ENCODE assay signal across 8 cellular contexts in the genomic region with DNA sequence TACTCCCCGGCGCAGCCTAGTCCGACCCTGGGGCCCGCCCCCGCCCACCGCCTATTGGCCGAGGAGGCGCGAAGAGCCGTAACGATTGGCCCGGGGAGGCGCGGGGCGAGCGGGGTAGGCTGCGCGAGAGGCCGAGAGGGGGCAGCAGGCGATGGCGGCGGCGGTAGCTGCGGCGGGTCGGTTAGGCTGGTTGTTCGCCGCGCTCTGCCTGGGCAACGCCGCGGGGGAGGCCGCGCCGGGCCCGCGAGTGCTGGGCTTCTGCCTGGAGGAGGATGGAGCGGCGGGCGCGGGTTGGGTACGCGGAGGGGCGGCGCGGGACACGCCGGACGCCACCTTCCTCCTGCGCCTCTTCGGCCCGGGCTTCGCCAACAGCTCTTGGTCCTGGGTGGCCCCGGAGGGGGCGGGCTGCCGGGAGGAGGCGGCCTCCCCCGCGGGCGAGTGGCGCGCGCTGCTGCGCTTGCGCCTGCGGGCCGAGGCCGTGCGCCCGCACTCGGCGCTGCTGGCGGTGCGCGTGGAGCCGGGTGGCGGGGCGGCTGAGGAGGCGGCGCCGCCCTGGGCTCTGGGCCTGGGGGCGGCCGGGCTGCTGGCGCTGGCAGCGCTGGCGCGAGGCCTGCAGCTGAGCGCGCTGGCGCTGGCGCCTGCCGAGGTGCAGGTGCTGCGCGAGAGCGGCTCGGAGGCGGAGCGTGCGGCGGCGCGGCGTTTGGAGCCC. TPM values are rescaled to one million over a fixed set of nuclear protein-coding genes. Genes with fewer than 3 reads are reported as not detected.
DNase-seq lines count a peak whose midpoint lies in the region; ATAC-seq and TF ChIP-seq lines count a peak whose summit lies in the region.

A gene (plus strand): TSS at position 142 of the 709 bp plus-strand sequence. CDS start 10 bp downstream, at position 152.

- H3K9me2 ChIP-seq in hepatocyte (replicated peaks; ENCODE audit: insufficient read depth), result no peaks in the 10 kb centered on the region

- H3K79me2 ChIP-seq in hepatocyte, result peaks cover 40% of the 10 kb centered on the region

- DNase-seq in NCI-H2029 treated with DMSO at 0.1 percent for 48 hours (lab: John Stamatoyannopoulos, UW), result peak; percentile 73
- peak; percentile 92 for DNase-seq in T-helper 22 cell (ENCODE audit: low read depth)
- peak; percentile 70 for DNase-seq in astrocyte of the cerebellum (ENCODE audit: low read depth)
- DNase-seq in hepatocyte (ENCODE audit: low spot score), result peak; percentile 97
- peak; percentile 69 for DNase-seq in retinal pigment epithelial cell (ENCODE audit: low read depth)

- peak within 1 kb of the TSS; percentile 58 for H3K4me3 ChIP-seq in astrocyte of the cerebellum (ENCODE audit: low read depth, low read length)
- peak within 1 kb of the TSS; percentile 61 for H3K4me3 ChIP-seq in hepatocyte
- peak within 1 kb of the TSS; percentile 66 for H3K4me3 ChIP-seq in retinal pigment epithelial cell (ENCODE audit: low read length)

- peak within 1 kb of the TSS; percentile 81 for H2AFZ ChIP-seq in hepatocyte

- TF ChIP-seq CTCF in 22Rv1 (IDR thresholded peaks at IDR 0.05) (peak; percentile 60), astrocyte of the cerebellum (IDR thresholded peaks at IDR 0.05; ENCODE audit: low read depth, low read length, missing control alignments) (peak; percentile 65), hepatocyte (IDR thresholded peaks at IDR 0.05; ENCODE audit: poor library complexity) (peak; percentile 51), retinal pigment epithelial cell (conservative IDR thresholded peaks at IDR 0.05; ENCODE audit: low read depth, low read length) (peak; percentile 34)

- no peaks in the 10 kb centered on the region for H3K27me3 ChIP-seq in hepatocyte

- H3K4me1 ChIP-seq in hepatocyte (ENCODE audit: insufficient read depth), result peaks cover 45% of the 10 kb centered on the region

- in situ Hi-C loops in astrocyte of the cerebellum (cut with HindIII; ENCODE audit: low sequenced_read_pairs), result no loop called here

- H4K20me1 ChIP-seq in hepatocyte (ENCODE audit: insufficient read depth, poor library complexity, severe bottlenecking), result peaks cover 38% of the 10 kb centered on the region

- 1% methylated on average over 21 of the region's 103 CpGs for WGBS in hepatocyte (ENCODE audit: low lambda C conversion rate, missing lambda C conversion rate)

- peak within 1 kb of the TSS; percentile 98 for H3K4me2 ChIP-seq in hepatocyte

- H3K36me3 ChIP-seq in hepatocyte (replicated peaks; ENCODE audit: insufficient read depth, low read depth), result peaks cover 3% of the 10 kb centered on the region

- peak within 1 kb of the TSS; percentile 95 for H3K27ac ChIP-seq in 22Rv1
- peak within 1 kb of the TSS; percentile 98 for H3K27ac ChIP-seq in hepatocyte

- no peaks in the 10 kb centered on the region for H3K9me3 ChIP-seq in hepatocyte (ENCODE audit: low read depth)

- ATAC-seq in GM18517 (IDR thresholded peaks at IDR 0.05; ENCODE audit: unreplicated experiment) (peak; percentile 76), HG03039 (IDR thresholded peaks at IDR 0.05; ENCODE audit: unreplicated experiment) (peak; percentile 88)

RNA-seq across cellular contexts. Expression of the gene that starts here (rescaled TPM):
- total RNA-seq in hepatocyte, result 17.0 and 17.1 TPM in 2 replicates
- polyA plus RNA-seq in hepatocyte, result 23.7 and 25.8 TPM in 2 replicates

Comparison
In these comparisons a context has a peak if more than half of its experiments do, and no peak if none do; other contexts are left out.
1. Peak in every context shown above with its lines: DNase-seq, ATAC-seq, H3K4me3 ChIP-seq and H3K27ac ChIP-seq.